17 cellular contexts compared by ENCODE assay signal in genomic region chr2:86466306-86466705, GRCh38. TPM values are rescaled to one million over a fixed set of nuclear protein-coding genes. Genes with fewer than 3 reads are reported as not detected.
A peak's percentile ranks its signal among the peaks of the same experiment; 100 is the strongest.
DNase-seq lines count a peak whose midpoint lies in the region; ATAC-seq and TF ChIP-seq lines count a peak whose summit lies in the region.
"Had no signal": no experiment of that assay in that cellular context is flagged by ENCODE, and none has a peak within 500 bp of the region (broad histone marks: within the 10 kb centered on the region; RNA-seq: fewer than 3 reads in every experiment).

No MANE protein-coding gene starts in this region.

- peaks cover 85% of the 10 kb centered on the region for H3K36me3 ChIP-seq in CD4-positive, CD25-positive, alpha-beta regulatory T cell (ENCODE audit: control insufficient read depth, insufficient read depth, low read length)
- H3K36me3 ChIP-seq in muscle layer of colon (ENCODE audit: insufficient read depth, low read length) (peaks cover 61% of the 10 kb centered on the region), A673 (ENCODE audit: insufficient read depth, low read length, poor library complexity, severe bottlenecking) (peaks cover 82% of the 10 kb centered on the region), colonic mucosa (peaks cover 37% of the 10 kb centered on the region)

- H3K27me3 Mint-ChIP-seq in activated T-cell treated with anti-CD3 and anti-CD28 coated beads, Interleukin-2, amount 50 U/mL, for 72 hours (ENCODE audit: low read depth): no peaks in the 10 kb centered on the region
- no peaks in the 10 kb centered on the region for H3K27me3 Mint-ChIP-seq in activated T-cell treated with anti-CD3 and anti-CD28 coated beads, Interleukin-2, amount 50 U/mL, for 4 hours (ENCODE audit: low read depth)
- H3K27me3 Mint-ChIP-seq in CD4-positive, CD25-positive, alpha-beta regulatory T cell: no peaks in the 10 kb centered on the region
- H3K27me3 Mint-ChIP-seq in T-cell: no peaks in the 10 kb centered on the region

- no peak overlapping the region for H3K4me3 ChIP-seq in CD4-positive, CD25-positive, alpha-beta regulatory T cell (ENCODE audit: low read depth, low read length)
- H3K4me3 ChIP-seq in muscle layer of colon (ENCODE audit: low read depth in 1 of 2, low read length in 2 of 2): no peak overlapping the region
- no peak overlapping the region for H3K4me3 ChIP-seq in A673 (ENCODE audit: low read depth, low read length, poor library complexity, severe bottlenecking)
- no peak overlapping the region for H3K4me3 ChIP-seq in colonic mucosa
- H3K4me3 ChIP-seq: A549 had no signal

- CTCF ChIA-PET in T-cell (lab: Charles Lee): no interaction called here
- CTCF ChIA-PET in A673 (lab: Charles Lee): no interaction called here

- TF ChIP-seq CTCF in A673 (conservative IDR thresholded peaks at IDR 0.05; ENCODE audit: low read depth, low read length): no peak
- TF ChIP-seq CTCF in colonic mucosa (IDR thresholded peaks at IDR 0.05): no peak

- intact Hi-C loops in A673 (cut with micrococcal nuclease; ENCODE audit: unreplicated experiment) (no loop called here), colonic mucosa (cut with DNase I) (no loop called here)

- ATAC-seq in activated T-cell treated with anti-CD3 and anti-CD28 coated beads, Interleukin-2, amount 50 U/mL, for 72 hours (replicated peaks in 1 of 2): no peak
- ATAC-seq in activated T-cell treated with anti-CD3 and anti-CD28 coated beads, Interleukin-2, amount 50 U/mL, for 4 hours: no peak
- no peak for ATAC-seq in CD4-positive, CD25-positive, alpha-beta regulatory T cell (ENCODE audit: low read depth in 2 of 2)
- ATAC-seq in T-cell (replicated peaks in 1 of 4): no peak
- ATAC-seq: A549 had no signal

- peaks cover 22% of the 10 kb centered on the region for H3K4me1 ChIP-seq in CD4-positive, CD25-positive, alpha-beta regulatory T cell (ENCODE audit: control insufficient read depth, insufficient read depth, low read length, poor library complexity, severe bottlenecking)
- H3K4me1 ChIP-seq in muscle layer of colon (ENCODE audit: insufficient read depth, low read length) (peaks cover 37% of the 10 kb centered on the region), A673 (ENCODE audit: insufficient read depth, low read length, poor library complexity, severe bottlenecking) (no peaks in the 10 kb centered on the region), colonic mucosa (no peaks in the 10 kb centered on the region)
- H3K4me1 ChIP-seq: A549 had no signal

- DNase-seq in activated T-cell treated with anti-CD3 and anti-CD28 coated beads, Interleukin-2, amount 50 U/mL, for 72 hours: no peak
- DNase-seq in activated T-cell treated with anti-CD3 and anti-CD28 coated beads, Interleukin-2, amount 50 U/mL, for 4 hours: no peak
- no peak for DNase-seq in CD4-positive, CD25-positive, alpha-beta regulatory T cell
- DNase-seq in T-cell (no peak), A673 (ENCODE audit: low spot score) (no peak), colonic mucosa (no peak)
- DNase-seq: C1 segment of cervical spinal cord, Calu3, DMS53, KBM-7, NCI-H1436 treated with DMSO at 0.1 percent for 48 hours, NCI-H2081, NCI-H510A, NCI-H774, RPMI8226 had no signal

- H3K27ac Mint-ChIP-seq in activated T-cell treated with anti-CD3 and anti-CD28 coated beads, Interleukin-2, amount 50 U/mL, for 72 hours: peak overlapping the region; percentile 27
- peak overlapping the region; percentile 59 to 83 (median 63) for H3K27ac Mint-ChIP-seq in CD4-positive, CD25-positive, alpha-beta regulatory T cell
- peak overlapping the region; percentile 62 for H3K27ac Mint-ChIP-seq in T-cell

- POLR2A ChIA-PET in T-cell (lab: Charles Lee) (interaction anchor here in 1 of 2 donors (0.7 kb wide), 1 partner anchor 29 kb away, joined by 10 read pairs; no protein-coding TSS in a partner anchor), A673 (lab: Charles Lee; ENCODE audit: low non-redundant PET) (no interaction called here)

- H3K9ac ChIP-seq in muscle layer of colon (ENCODE audit: low read length): no peak overlapping the region
- no peak overlapping the region for H3K9ac ChIP-seq in colonic mucosa (ENCODE audit: low read depth in 2 of 2, low read length in 2 of 2)

- no TSS peak for BruUV-seq in A673 (replicated peaks; lab: Mats Ljungman, UMichigan)

- peaks cover 0 to 3% of the 10 kb centered on the region in 2 donors for H3K9me3 Mint-ChIP-seq in activated T-cell treated with anti-CD3 and anti-CD28 coated beads, Interleukin-2, amount 50 U/mL, for 72 hours
- no peaks in the 10 kb centered on the region for H3K9me3 Mint-ChIP-seq in activated T-cell treated with anti-CD3 and anti-CD28 coated beads, Interleukin-2, amount 50 U/mL, for 4 hours
- H3K9me3 Mint-ChIP-seq in CD4-positive, CD25-positive, alpha-beta regulatory T cell: no peaks in the 10 kb centered on the region
- H3K9me3 Mint-ChIP-seq in T-cell: peaks cover 0 to 6% (median 0%) of the 10 kb centered on the region in 3 donors

- H3K36me3 Mint-ChIP-seq in activated T-cell treated with anti-CD3 and anti-CD28 coated beads, Interleukin-2, amount 50 U/mL, for 72 hours (ENCODE audit: insufficient read depth in 2 of 2): peaks cover 18 to 35% of the 10 kb centered on the region in 2 donors
- H3K36me3 Mint-ChIP-seq in activated T-cell treated with anti-CD3 and anti-CD28 coated beads, Interleukin-2, amount 50 U/mL, for 4 hours (ENCODE audit: insufficient read depth): peaks cover 59% of the 10 kb centered on the region
- H3K36me3 Mint-ChIP-seq in CD4-positive, CD25-positive, alpha-beta regulatory T cell: peaks cover 59% of the 10 kb centered on the region
- peaks cover 58% of the 10 kb centered on the region for H3K36me3 Mint-ChIP-seq in T-cell

- peak overlapping the region; percentile 47 for H3K27ac ChIP-seq in CD4-positive, CD25-positive, alpha-beta regulatory T cell (ENCODE audit: insufficient read depth, low read length, poor library complexity, severe bottlenecking)
- H3K27ac ChIP-seq in muscle layer of colon (ENCODE audit: low read depth, low read length): peak overlapping the region; percentile 12
- no peak overlapping the region for H3K27ac ChIP-seq in A673 (ENCODE audit: low read depth, low read length, poor library complexity, severe bottlenecking)
- no peak overlapping the region for H3K27ac ChIP-seq in colonic mucosa
- H3K27ac ChIP-seq: A549 had no signal

- H3K4me3 Mint-ChIP-seq in activated T-cell treated with anti-CD3 and anti-CD28 coated beads, Interleukin-2, amount 50 U/mL, for 72 hours: no peak overlapping the region
- no peak overlapping the region for H3K4me3 Mint-ChIP-seq in activated T-cell treated with anti-CD3 and anti-CD28 coated beads, Interleukin-2, amount 50 U/mL, for 4 hours
- no peak overlapping the region for H3K4me3 Mint-ChIP-seq in CD4-positive, CD25-positive, alpha-beta regulatory T cell
- no peak overlapping the region for H3K4me3 Mint-ChIP-seq in T-cell

- no peaks in the 10 kb centered on the region for H3K9me3 ChIP-seq in CD4-positive, CD25-positive, alpha-beta regulatory T cell (ENCODE audit: control insufficient read depth in 2 of 2, low read length in 2 of 2)
- no peaks in the 10 kb centered on the region for H3K9me3 ChIP-seq in muscle layer of colon (ENCODE audit: low read length)
- H3K9me3 ChIP-seq in A673 (ENCODE audit: low read depth, low read length, poor library complexity, severe bottlenecking): no peaks in the 10 kb centered on the region
- H3K9me3 ChIP-seq in colonic mucosa: no peaks in the 10 kb centered on the region
- H3K9me3 ChIP-seq: A549 had no signal

- H3K27me3 ChIP-seq in CD4-positive, CD25-positive, alpha-beta regulatory T cell (ENCODE audit: control insufficient read depth, insufficient read depth, low read length): no peaks in the 10 kb centered on the region
- no peaks in the 10 kb centered on the region for H3K27me3 ChIP-seq in muscle layer of colon (ENCODE audit: control insufficient read depth in 1 of 2, insufficient read depth in 2 of 2, low read length in 2 of 2)
- no peaks in the 10 kb centered on the region for H3K27me3 ChIP-seq in A673 (replicated peaks; ENCODE audit: insufficient read depth, low read depth, low read length, poor library complexity)
- H3K27me3 ChIP-seq in colonic mucosa: no peaks in the 10 kb centered on the region

- H3K4me1 Mint-ChIP-seq in activated T-cell treated with anti-CD3 and anti-CD28 coated beads, Interleukin-2, amount 50 U/mL, for 72 hours (ENCODE audit: low read depth): peaks cover 49% of the 10 kb centered on the region
- peaks cover 56% of the 10 kb centered on the region for H3K4me1 Mint-ChIP-seq in activated T-cell treated with anti-CD3 and anti-CD28 coated beads, Interleukin-2, amount 50 U/mL, for 4 hours (ENCODE audit: low read depth)
- H3K4me1 Mint-ChIP-seq in CD4-positive, CD25-positive, alpha-beta regulatory T cell: peaks cover 32 to 76% (median 56%) of the 10 kb centered on the region in 4 donors
- peaks cover 60 to 72% (median 62%) of the 10 kb centered on the region in 3 donors for H3K4me1 Mint-ChIP-seq in T-cell

RNA-seq across cellular contexts. Expression of gene KDM3A, which starts 25.1 kb away (rescaled TPM):
- total RNA-seq in activated T-cell treated with anti-CD3 and anti-CD28 coated beads, Interleukin-2, amount 50 U/mL, for 72 hours: 10 to 100 TPM; 61.2 to 66.8 TPM
- 10 to 100 TPM; 32.9 to 45.9 (median 36.5) TPM for total RNA-seq in activated T-cell treated with anti-CD3 and anti-CD28 coated beads, Interleukin-2, amount 50 U/mL, for 4 hours
- 138 TPM for total RNA-seq in CD4-positive, CD25-positive, alpha-beta regulatory T cell
- polyA plus RNA-seq in CD4-positive, CD25-positive, alpha-beta regulatory T cell: 10 to 100 TPM; 22.7 to 32.9 (median 28.5) TPM
- total RNA-seq in T-cell: 100 to 1,000 TPM; 140 to 168 (median 145) TPM
- 40.7 and 43.8 TPM in 2 replicates for total RNA-seq in A673 (2021)
- 100 to 1,000 TPM in 1 of 2 donors, 10 to 100 TPM in 1; 35.9 to 101 TPM for total RNA-seq in colonic mucosa

Comparison
In these comparisons a context has a peak if more than half of its experiments do, and no peak if none do; other contexts are left out.
1. H3K27ac ChIP-seq: peak in CD4-positive, CD25-positive, alpha-beta regulatory T cell (single experiment) and muscle layer of colon (single experiment); none in A673 (single experiment) and colonic mucosa (single experiment).
2. Peak in every context shown above with its lines, with median percentiles within 50 percentile points of each other: H3K27ac Mint-ChIP-seq.